In the genomic region with DNA sequence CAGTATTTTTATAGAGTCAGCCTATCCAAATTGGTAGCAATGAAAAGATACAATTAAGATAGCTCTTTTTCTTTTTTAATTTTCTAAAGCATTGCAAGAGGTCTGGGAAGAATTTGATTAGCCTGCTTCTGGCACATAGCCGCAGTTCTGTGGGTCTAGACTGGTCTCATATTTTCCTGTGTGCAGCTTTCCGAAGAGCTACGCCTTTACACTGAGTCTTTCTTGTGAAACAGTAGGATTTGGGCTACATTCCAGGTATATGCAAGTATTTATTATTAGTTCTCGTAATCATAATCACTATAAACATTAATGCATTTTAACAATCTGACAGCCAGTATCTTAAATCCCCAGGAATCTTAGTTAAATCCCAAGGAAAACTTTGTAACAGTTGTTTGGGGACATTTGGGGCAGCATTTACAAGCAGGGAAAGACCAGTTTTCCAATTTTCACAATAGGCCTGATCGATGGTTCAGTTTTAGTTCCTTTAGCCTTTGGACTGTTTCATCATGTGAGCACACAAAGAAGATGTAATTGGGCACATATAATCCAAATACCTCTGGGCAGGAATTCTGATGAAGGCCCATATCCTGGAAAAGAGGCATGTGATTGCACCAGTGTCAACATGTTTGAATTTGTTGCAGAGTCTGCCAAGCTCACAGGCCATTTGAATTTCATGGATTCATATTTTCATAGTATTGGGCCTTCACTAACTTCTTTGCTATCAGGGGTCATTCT, we compare ENCODE assay signal across 23 cellular contexts.
"Had no signal": no experiment of that assay in that cellular context is flagged by ENCODE, and none has a peak within 500 bp of the region (broad histone marks: within the 10 kb centered on the region; RNA-seq: fewer than 3 reads in every experiment).

No MANE protein-coding gene starts in this region.

- H3K36me3 ChIP-seq: cardiac muscle cell, gastrocnemius medialis, lower lobe of right lung, neural progenitor cell, spleen, upper lobe of left lung had no signal

- H3K9me3 ChIP-seq: gastrocnemius medialis, upper lobe of left lung had no signal

- H3K4me1 ChIP-seq: gastrocnemius medialis, lower lobe of right lung, neural progenitor cell, spleen, upper lobe of left lung had no signal

- H3K27me3 ChIP-seq: cardiac muscle cell, gastrocnemius medialis, neural progenitor cell, spleen, upper lobe of left lung had no signal

- H2AFZ ChIP-seq: neural progenitor cell had no signal

- H3K4me2 ChIP-seq: neural progenitor cell had no signal

- H3K27ac ChIP-seq: cardiac muscle cell, gastrocnemius medialis, lower lobe of right lung, neural progenitor cell, spleen, upper lobe of left lung, VCaP had no signal

- H3K4me3 ChIP-seq: cardiac muscle cell, gastrocnemius medialis, lower lobe of right lung, neural progenitor cell, spleen, upper lobe of left lung had no signal

- ATAC-seq: activated CD4-positive, CD25-positive, alpha-beta regulatory T cell treated with anti-CD3 and anti-CD28 coated beads, Interleukin-2, amount 50 U/mL, for 24 hours; activated T-cell treated with anti-CD3 and anti-CD28 coated beads, Interleukin-2, amount 50 U/mL, for 72 hours; gastrocnemius medialis; left cardiac atrium; lower lobe of right lung; naive thymus-derived CD4-positive, alpha-beta T cell; T-cell had no signal

- DNase-seq: activated CD4-positive, alpha-beta memory T cell treated with anti-CD3 and anti-CD28 coated beads, Interleukin-2, amount 10 ng/mL, durations not matched to agents 7 days and 5 days; activated CD4-positive, alpha-beta T cell treated with anti-CD3 and anti-CD28 coated beads, Interleukin-2, amount 10 ng/mL, durations not matched to agents 24 days and 14 days; activated effector memory CD4-positive, alpha-beta T cell treated with Interleukin-2 at 50 U/mL for 16 hours; activated naive CD4-positive, alpha-beta T cell treated with anti-CD3 and anti-CD28 coated beads, Interleukin-2, amount 10 ng/mL, durations not matched to agents 7 days and 5 days; activated T-cell treated with anti-CD3 and anti-CD28 coated beads, Interleukin-2, amount 50 U/mL, for 72 hours; amygdala; erythroblast; gastrocnemius medialis; hypothalamus; left cardiac atrium; lower lobe of right lung; naive thymus-derived CD4-positive, alpha-beta T cell; posterior cingulate gyrus; spleen; stimulated activated CD4-positive, alpha-beta T cell treated with anti-CD3 and anti-CD28 coated beads, Interleukin-4, amount 100 ng/mL, for 24 hours; stimulated activated naive CD4-positive, alpha-beta T cell treated with Interleukin-2 at 50 U/mL for 16 hours; T-cell; upper lobe of left lung had no signal

- H3K9ac ChIP-seq: neural progenitor cell had no signal

- FAIRE-seq: islet of Langerhans had no signal
